34 cellular contexts compared by ENCODE assay signal in genomic region chr1:67451815-67452214, GRCh38.
"Had no signal": no experiment of that assay in that cellular context is flagged by ENCODE, and none has a peak within 500 bp of the region (broad histone marks: within the 10 kb centered on the region; RNA-seq: fewer than 3 reads in every experiment).

No MANE protein-coding gene starts in this region.

- H3K4me1 ChIP-seq: adrenal gland, ascending aorta, breast epithelium, colonic mucosa, esophagus squamous epithelium, gastroesophageal sphincter had no signal

- H3K4me3 Mint-ChIP-seq: activated CD4-positive, alpha-beta memory T cell treated with anti-CD3 and anti-CD28 coated beads for 36 hours; activated CD4-positive, alpha-beta T cell treated with anti-CD3 and anti-CD28 coated beads for 36 hours; activated CD4-positive, alpha-beta T cell treated with anti-CD3 and anti-CD28 coated beads, Interleukin-2, amount 10 ng/mL, durations not matched to agents 24 days and 14 days; activated CD8-positive, alpha-beta memory T cell treated with anti-CD3 and anti-CD28 coated beads, Interleukin-2, amount 10 ng/mL, durations not matched to agents 7 days and 5 days; activated CD8-positive, alpha-beta T cell treated with anti-CD3 and anti-CD28 coated beads, Interleukin-2, amount 10 ng/mL, durations not matched to agents 7 days and 5 days; activated naive CD4-positive, alpha-beta T cell treated with anti-CD3 and anti-CD28 coated beads for 36 hours; activated naive CD4-positive, alpha-beta T cell treated with anti-CD3 and anti-CD28 coated beads, Interleukin-2, amount 50 U/mL, for 24 hours; activated naive CD8-positive, alpha-beta T cell treated with anti-CD3 and anti-CD28 coated beads for 36 hours; activated naive CD8-positive, alpha-beta T cell treated with anti-CD3 and anti-CD28 coated beads, Interleukin-2, amount 50 U/mL, for 24 hours; activated T-helper 1 cell treated with anti-CD3 and anti-CD28 coated beads, Interleukin-12 subunit alpha, Interleukin-12 subunit beta, Interleukin-2, Interleukin-4 antibody, amounts not matched to agents 30 ng/mL and 10 ng/mL and 1 ng/mL, durations not matched to agents 14 hours and 24 hours and 36 hours; brain had no signal

- H3K27me3 Mint-ChIP-seq: activated CD4-positive, alpha-beta memory T cell treated with anti-CD3 and anti-CD28 coated beads for 36 hours; activated CD4-positive, alpha-beta T cell treated with anti-CD3 and anti-CD28 coated beads for 36 hours; activated naive CD4-positive, alpha-beta T cell treated with anti-CD3 and anti-CD28 coated beads, Interleukin-2, amount 50 U/mL, for 24 hours; activated naive CD8-positive, alpha-beta T cell treated with anti-CD3 and anti-CD28 coated beads, Interleukin-2, amount 50 U/mL, for 24 hours had no signal

- H3K4me3 ChIP-seq: adrenal gland, ascending aorta, breast epithelium, cardiac muscle cell, colonic mucosa, esophagus squamous epithelium, gastroesophageal sphincter, heart right ventricle had no signal

- H3K27me3 ChIP-seq: adrenal gland, ascending aorta, breast epithelium, cardiac muscle cell, colonic mucosa, esophagus squamous epithelium, gastroesophageal sphincter, heart right ventricle had no signal

- H3K9me3 Mint-ChIP-seq: activated CD4-positive, alpha-beta memory T cell treated with anti-CD3 and anti-CD28 coated beads for 36 hours; activated CD4-positive, alpha-beta T cell treated with anti-CD3 and anti-CD28 coated beads, Interleukin-2, amount 10 ng/mL, durations not matched to agents 24 days and 14 days; activated naive CD4-positive, alpha-beta T cell treated with anti-CD3 and anti-CD28 coated beads for 36 hours; activated naive CD4-positive, alpha-beta T cell treated with anti-CD3 and anti-CD28 coated beads, Interleukin-2, amount 50 U/mL, for 24 hours; activated naive CD8-positive, alpha-beta T cell treated with anti-CD3 and anti-CD28 coated beads for 36 hours; activated naive CD8-positive, alpha-beta T cell treated with anti-CD3 and anti-CD28 coated beads, Interleukin-2, amount 50 U/mL, for 24 hours; activated T-helper 1 cell treated with anti-CD3 and anti-CD28 coated beads, Interleukin-12 subunit alpha, Interleukin-12 subunit beta, Interleukin-2, Interleukin-4 antibody, amounts not matched to agents 30 ng/mL and 10 ng/mL and 1 ng/mL, durations not matched to agents 14 hours and 24 hours and 36 hours; activated T-helper 2 cell treated with anti-CD3 and anti-CD28 coated beads, Interferon-gamma antibody, Interleukin-2, Interleukin-4, amounts not matched to agents 10 μg/mL and 5 μg/mL and 100 μg/mL, durations not matched to agents 14 hours and 24 hours and 36 hours; brain had no signal

- H3K27ac ChIP-seq: adrenal gland, ascending aorta, breast epithelium, cardiac muscle cell, colonic mucosa, epithelial cell of prostate, esophagus squamous epithelium, gastroesophageal sphincter, heart right ventricle had no signal

- H3K9me3 ChIP-seq: adrenal gland, ascending aorta, breast epithelium, colonic mucosa, esophagus squamous epithelium, gastroesophageal sphincter, heart right ventricle had no signal

- ATAC-seq: activated CD4-positive, alpha-beta T cell treated with anti-CD3 and anti-CD28 coated beads for 36 hours; activated CD8-positive, alpha-beta memory T cell treated with anti-CD3 and anti-CD28 coated beads, Interleukin-2, amount 10 ng/mL, durations not matched to agents 7 days and 5 days; activated CD8-positive, alpha-beta T cell treated with anti-CD3 and anti-CD28 coated beads, Interleukin-2, amount 10 ng/mL, durations not matched to agents 7 days and 5 days; activated naive CD8-positive, alpha-beta T cell treated with anti-CD3 and anti-CD28 coated beads, Interleukin-2, amount 50 U/mL, for 24 hours; gastroesophageal sphincter; heart right ventricle had no signal

- DNase-seq: activated CD4-positive, alpha-beta memory T cell treated with anti-CD3 and anti-CD28 coated beads for 36 hours; activated CD4-positive, alpha-beta T cell treated with anti-CD3 and anti-CD28 coated beads for 36 hours; activated CD4-positive, alpha-beta T cell treated with anti-CD3 and anti-CD28 coated beads, Interleukin-2, amount 10 ng/mL, durations not matched to agents 24 days and 14 days; activated CD4-positive, CD25-positive, alpha-beta regulatory T cell; activated CD4-positive, CD25-positive, alpha-beta regulatory T cell treated with anti-CD3 and anti-CD28 coated beads, Interleukin-2, amount 50 U/mL, for 72 hours; activated CD8-positive, alpha-beta memory T cell treated with anti-CD3 and anti-CD28 coated beads, Interleukin-2, amount 10 ng/mL, durations not matched to agents 7 days and 5 days; activated CD8-positive, alpha-beta memory T cell treated with anti-CD3 and anti-CD28 coated beads, Interleukin-2, amount 50 U/mL, for 4 hours; activated CD8-positive, alpha-beta T cell treated with anti-CD3 and anti-CD28 coated beads, Interleukin-2, amount 10 ng/mL, durations not matched to agents 7 days and 5 days; activated effector memory CD4-positive, alpha-beta T cell treated with anti-CD3 and anti-CD28 coated beads, Interleukin-2, amount 50 U/mL, for 16 hours; activated naive CD4-positive, alpha-beta T cell treated with anti-CD3 and anti-CD28 coated beads for 36 hours; activated naive CD8-positive, alpha-beta T cell treated with anti-CD3 and anti-CD28 coated beads for 36 hours; activated naive CD8-positive, alpha-beta T cell treated with anti-CD3 and anti-CD28 coated beads, Interleukin-2, amount 50 U/mL, for 24 hours; activated T-cell treated with anti-CD3 and anti-CD28 coated beads, Interleukin-2, amount 50 U/mL, for 1 hour; activated T-cell treated with anti-CD3 and anti-CD28 coated beads, Interleukin-2, amount 50 U/mL, for 48 hours; adrenal gland; central memory CD4-positive, alpha-beta T cell; cerebellar nuclear complex; colonic mucosa; effector CD8-positive, alpha-beta T cell; esophagus squamous epithelium; foreskin melanocyte; heart right ventricle; T-helper 2 cell had no signal

- FAIRE-seq: endometrium, endothelial cell of umbilical vein had no signal

- H3K27ac Mint-ChIP-seq: activated CD4-positive, alpha-beta memory T cell treated with anti-CD3 and anti-CD28 coated beads for 36 hours; activated CD4-positive, alpha-beta T cell treated with anti-CD3 and anti-CD28 coated beads for 36 hours; activated CD4-positive, alpha-beta T cell treated with anti-CD3 and anti-CD28 coated beads, Interleukin-2, amount 10 ng/mL, durations not matched to agents 24 days and 14 days; activated CD8-positive, alpha-beta memory T cell treated with anti-CD3 and anti-CD28 coated beads, Interleukin-2, amount 10 ng/mL, durations not matched to agents 7 days and 5 days; activated CD8-positive, alpha-beta T cell treated with anti-CD3 and anti-CD28 coated beads, Interleukin-2, amount 10 ng/mL, durations not matched to agents 7 days and 5 days; activated naive CD4-positive, alpha-beta T cell treated with anti-CD3 and anti-CD28 coated beads for 36 hours; activated naive CD4-positive, alpha-beta T cell treated with anti-CD3 and anti-CD28 coated beads, Interleukin-2, amount 50 U/mL, for 24 hours; activated naive CD8-positive, alpha-beta T cell treated with anti-CD3 and anti-CD28 coated beads for 36 hours; activated naive CD8-positive, alpha-beta T cell treated with anti-CD3 and anti-CD28 coated beads, Interleukin-2, amount 50 U/mL, for 24 hours; activated T-helper 1 cell treated with anti-CD3 and anti-CD28 coated beads, Interleukin-12 subunit alpha, Interleukin-12 subunit beta, Interleukin-2, Interleukin-4 antibody, amounts not matched to agents 30 ng/mL and 10 ng/mL and 1 ng/mL, durations not matched to agents 14 hours and 24 hours and 36 hours; activated T-helper 2 cell treated with anti-CD3 and anti-CD28 coated beads, Interferon-gamma antibody, Interleukin-2, Interleukin-4, amounts not matched to agents 10 μg/mL and 5 μg/mL and 100 μg/mL, durations not matched to agents 14 hours and 24 hours and 36 hours; brain had no signal

- H3K36me3 Mint-ChIP-seq: activated CD4-positive, alpha-beta memory T cell treated with anti-CD3 and anti-CD28 coated beads for 36 hours; activated CD8-positive, alpha-beta memory T cell treated with anti-CD3 and anti-CD28 coated beads, Interleukin-2, amount 10 ng/mL, durations not matched to agents 7 days and 5 days; activated naive CD4-positive, alpha-beta T cell treated with anti-CD3 and anti-CD28 coated beads, Interleukin-2, amount 50 U/mL, for 24 hours; activated naive CD8-positive, alpha-beta T cell treated with anti-CD3 and anti-CD28 coated beads for 36 hours; brain had no signal

- H3K4me1 Mint-ChIP-seq: brain had no signal

- H3K36me3 ChIP-seq: adrenal gland, ascending aorta, breast epithelium, cardiac muscle cell, colonic mucosa, esophagus squamous epithelium, gastroesophageal sphincter, heart right ventricle had no signal
